Comparison of ENCODE assay signal across 28 cellular contexts in the genomic region with DNA sequence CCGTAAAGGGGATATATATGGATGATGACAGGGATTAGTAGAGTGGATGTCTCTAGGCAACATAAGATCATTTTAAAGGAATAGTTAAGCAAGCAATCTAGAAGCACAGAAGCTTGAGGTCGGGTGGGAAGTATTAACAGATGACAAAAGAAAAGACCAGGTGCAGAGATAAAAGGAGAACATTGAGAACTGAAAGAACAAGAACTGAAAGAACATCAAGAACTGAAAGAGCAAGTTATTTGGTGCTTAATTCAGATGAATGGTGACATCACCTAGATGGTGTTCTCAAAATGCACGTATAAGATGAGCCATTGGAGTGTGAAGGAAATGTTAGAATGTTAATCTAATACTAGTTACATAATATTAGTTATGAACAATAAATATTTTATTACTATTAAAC.
DNase-seq lines count a peak whose midpoint lies in the region; ATAC-seq and TF ChIP-seq lines count a peak whose summit lies in the region.
"Had no signal": no experiment of that assay in that cellular context is flagged by ENCODE, and none has a peak within 500 bp of the region (broad histone marks: within the 10 kb centered on the region; RNA-seq: fewer than 3 reads in every experiment).

No MANE protein-coding gene starts in this region.

- no peaks in the 10 kb centered on the region for H3K9me3 Mint-ChIP-seq in T-helper 2 cell treated with Interferon-gamma antibody and Interleukin-4, amounts not matched to agents 5 μg/mL and 100 μg/mL, for 36 hours
- H3K9me3 Mint-ChIP-seq: activated T-cell treated with anti-CD3 and anti-CD28 coated beads, Interleukin-2, amount 50 U/mL, for 4 hours; nephron progenitor cell had no signal

- no peaks in the 10 kb centered on the region for H3K4me1 Mint-ChIP-seq in T-helper 2 cell treated with Interferon-gamma antibody and Interleukin-4, amounts not matched to agents 5 μg/mL and 100 μg/mL, for 36 hours (ENCODE audit: low read depth)
- H3K4me1 Mint-ChIP-seq: CD4-positive, CD25-positive, alpha-beta regulatory T cell; immature natural killer cell; nephron progenitor cell had no signal

- H3K27me3 ChIP-seq in KMS-11 (ENCODE audit: insufficient read depth, low read depth) (no peaks in the 10 kb centered on the region), gastrocnemius medialis (no peaks in the 10 kb centered on the region)
- H3K27me3 ChIP-seq: ovary, right atrium auricular region, stomach, tibial artery had no signal

- H3K27ac ChIP-seq in KMS-11 (peak overlapping the region; percentile 48), gastrocnemius medialis (no peak overlapping the region)
- H3K27ac ChIP-seq: ovary, PC-9, right atrium auricular region, stomach, tibial artery, VCaP had no signal

- in situ Hi-C loops in gastrocnemius medialis (cut with MboI; ENCODE audit: low sequenced_read_pairs in 4 of 4) = no loop called here

- H2AFZ ChIP-seq in KMS-11 (ENCODE audit: low read depth) = no peak overlapping the region
- H2AFZ ChIP-seq: PC-9 had no signal

- TF ChIP-seq POLR2A in gastrocnemius medialis (IDR thresholded peaks at IDR 0.05) = no peak

- H3K4me1 ChIP-seq in KMS-11 (ENCODE audit: low read depth, poor library complexity, severe bottlenecking) (peaks cover 68% of the 10 kb centered on the region), gastrocnemius medialis (no peaks in the 10 kb centered on the region)
- H3K4me1 ChIP-seq: right atrium auricular region had no signal

- H3K9ac ChIP-seq in KMS-11 = no peak overlapping the region

- no peaks in the 10 kb centered on the region for H3K27me3 Mint-ChIP-seq in T-helper 2 cell treated with Interferon-gamma antibody and Interleukin-4, amounts not matched to agents 5 μg/mL and 100 μg/mL, for 36 hours (ENCODE audit: low read depth)
- H3K27me3 Mint-ChIP-seq: CD4-positive, CD25-positive, alpha-beta regulatory T cell had no signal

- ATAC-seq in GM18870 (IDR thresholded peaks at IDR 0.05; ENCODE audit: unreplicated experiment) = peak; percentile 90
- ATAC-seq in HG02642 (IDR thresholded peaks at IDR 0.05; ENCODE audit: poor library complexity, unreplicated experiment) = peak; percentile 42
- no peak for ATAC-seq in gastrocnemius medialis
- ATAC-seq: activated T-cell treated with anti-CD3 and anti-CD28 coated beads, Interleukin-2, amount 50 U/mL, for 4 hours; HCT116 had no signal

- H4K20me1 ChIP-seq in KMS-11 (ENCODE audit: insufficient read depth) = no peaks in the 10 kb centered on the region

- peak overlapping the region; percentile 92 for H3K4me2 ChIP-seq in KMS-11
- H3K4me2 ChIP-seq: PC-9, smooth muscle cell had no signal

- H3K4me3 ChIP-seq in KMS-11 (IDR thresholded peaks at IDR 0.05; ENCODE audit: insufficient read depth, low read depth, low read length) (no peak overlapping the region), gastrocnemius medialis (no peak overlapping the region)
- H3K4me3 ChIP-seq: ovary, PC-9, right atrium auricular region, smooth muscle cell, stomach, tibial artery had no signal

- H3K9me3 ChIP-seq in gastrocnemius medialis = no peaks in the 10 kb centered on the region
- H3K9me3 ChIP-seq: ovary, right atrium auricular region, stomach, tibial artery had no signal

- no peaks in the 10 kb centered on the region for H3K79me2 ChIP-seq in KMS-11 (ENCODE audit: insufficient read depth, low read depth)

- intact Hi-C loops in gastrocnemius medialis (cut with DNase I; ENCODE audit: low total_unique reads) = no loop called here

- POLR2A ChIA-PET in GM10248 (lab: Yijun Ruan, JAX) = no interaction called here

- H3K27ac Mint-ChIP-seq in T-helper 2 cell treated with Interferon-gamma antibody and Interleukin-4, amounts not matched to agents 5 μg/mL and 100 μg/mL, for 36 hours = no peak overlapping the region
- H3K27ac Mint-ChIP-seq: CD4-positive, CD25-positive, alpha-beta regulatory T cell; immature natural killer cell; nephron progenitor cell had no signal

- TF ChIP-seq CTCF in GM10248 (IDR thresholded peaks at IDR 0.05; ENCODE audit: control extremely low read depth, extremely low read depth, low read depth, missing control alignments) = no peak
- TF ChIP-seq CTCF in KMS-11 (conservative IDR thresholded peaks at IDR 0.05; ENCODE audit: low read depth, low read length) = no peak
- TF ChIP-seq CTCF in gastrocnemius medialis (IDR thresholded peaks at IDR 0.05 in 4 of 5, conservative IDR thresholded peaks at IDR 0.05 in 1 of 5) = no peak

- H3K36me3 Mint-ChIP-seq in T-helper 2 cell treated with Interferon-gamma antibody and Interleukin-4, amounts not matched to agents 5 μg/mL and 100 μg/mL, for 36 hours (ENCODE audit: low read depth) = no peaks in the 10 kb centered on the region
- H3K36me3 Mint-ChIP-seq: CD4-positive, CD25-positive, alpha-beta regulatory T cell; immature natural killer cell had no signal

- H3K36me3 ChIP-seq in KMS-11 (ENCODE audit: insufficient read depth) (no peaks in the 10 kb centered on the region), gastrocnemius medialis (no peaks in the 10 kb centered on the region)
- H3K36me3 ChIP-seq: ovary, right atrium auricular region, stomach, tibial artery had no signal

- CTCF ChIA-PET in GM10248 (lab: Yijun Ruan, JAX) = interaction anchor here (1.3 to 1.4 kb wide), 2 partner anchors 8 to 12 kb away, joined by 3 to 4 read pairs; no protein-coding TSS in a partner anchor

- H3K4me3 Mint-ChIP-seq in T-helper 2 cell treated with Interferon-gamma antibody and Interleukin-4, amounts not matched to agents 5 μg/mL and 100 μg/mL, for 36 hours = no peak overlapping the region
- H3K4me3 Mint-ChIP-seq: activated T-cell treated with anti-CD3 and anti-CD28 coated beads, Interleukin-2, amount 50 U/mL, for 4 hours; CD4-positive, CD25-positive, alpha-beta regulatory T cell; immature natural killer cell; nephron progenitor cell had no signal

- DNase-seq in GM10248 (ENCODE audit: extremely low spot score) = peak; percentile 8
- DNase-seq in NCI-H1417 (lab: John Stamatoyannopoulos, UW) = no peak
- DNase-seq in T-helper 2 cell treated with Interferon-gamma antibody and Interleukin-4, amounts not matched to agents 5 μg/mL and 100 μg/mL, for 36 hours (ENCODE audit: low spot score) = no peak
- no peak for DNase-seq in gastrocnemius medialis
- DNase-seq in ecto neural progenitor cell (ENCODE audit: low spot score) = no peak
- DNase-seq: activated CD4-positive, alpha-beta T cell treated with anti-CD3 and anti-CD28 coated beads for 4 hours; activated naive CD4-positive, alpha-beta T cell; activated T-cell treated with anti-CD3 and anti-CD28 coated beads, Interleukin-2, amount 50 U/mL, for 4 hours; CD4-positive, CD25-positive, alpha-beta regulatory T cell; cerebellar nuclear complex; hypothalamus; immature natural killer cell; NCI-H1105 treated with DMSO at 0.1 percent for 48 hours; NCI-H2081 treated with DMSO at 0.1 percent for 48 hours; nephron progenitor cell; ovary; PC-9; Right ventricle myocardium superior; stimulated activated CD4-positive, alpha-beta T cell treated with anti-CD3 and anti-CD28 coated beads, Interleukin-2, amount 100 ng/mL, for 24 hours; stomach; tibial artery had no signal

Comparison
In these comparisons a context has a peak if more than half of its experiments do, and no peak if none do; other contexts are left out.
1. ATAC-seq: peak in GM18870 (single experiment) and HG02642 (single experiment); none in gastrocnemius medialis (0 of 2).